Comparison of ENCODE assay signal across 8 cellular contexts in the genomic region with DNA sequence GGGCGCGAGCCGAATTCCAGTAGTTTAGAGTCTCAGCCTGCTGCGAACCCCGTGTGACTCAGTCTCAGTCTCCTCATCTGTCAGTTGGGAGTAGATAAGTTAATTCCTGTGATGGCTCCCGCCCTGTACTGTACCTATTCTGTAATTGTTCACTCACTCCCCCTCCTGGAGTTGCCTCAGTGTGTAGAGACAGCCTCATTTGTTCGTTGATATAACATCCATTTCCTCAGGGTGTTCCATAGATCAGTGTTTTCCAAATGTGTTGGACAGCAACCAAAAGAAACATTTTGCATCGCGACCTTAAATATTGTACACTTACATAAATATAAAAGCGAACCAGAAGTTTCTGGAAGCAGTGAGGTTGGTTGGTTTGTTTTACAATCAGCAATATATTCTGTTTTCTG. TPM values are rescaled to one million over a fixed set of nuclear protein-coding genes. Genes with fewer than 3 reads are reported as not detected.
DNase-seq lines count a peak whose midpoint lies in the region; ATAC-seq and TF ChIP-seq lines count a peak whose summit lies in the region.

No MANE protein-coding gene starts in this region.

- H2AFZ ChIP-seq in neural cell (ENCODE audit: low read depth, low read length): peak overlapping the region; percentile 62

- TF ChIP-seq EP300 in neural cell (conservative IDR thresholded peaks at IDR 0.05; ENCODE audit: poor library complexity, severe bottlenecking): no peak

- peak overlapping the region; percentile 68 for H3K4me2 ChIP-seq in neural cell (ENCODE audit: low read length)

- peak overlapping the region; percentile 100 for H3K27ac ChIP-seq in neural cell (ENCODE audit: low read length)

- H3F3A ChIP-seq in neural cell (ENCODE audit: insufficient read depth, low read length, poor library complexity, severe bottlenecking): no peaks in the 10 kb centered on the region

- H3K9ac ChIP-seq in neural cell (ENCODE audit: low read length): peak overlapping the region; percentile 98

- no peak for TF ChIP-seq RAD21 in neural cell (conservative IDR thresholded peaks at IDR 0.05)

- ATAC-seq in HG03108 (IDR thresholded peaks at IDR 0.05; ENCODE audit: unreplicated experiment): no peak
- ATAC-seq in GM21723 (IDR thresholded peaks at IDR 0.05; ENCODE audit: unreplicated experiment): no peak
- ATAC-seq in GM18907 (IDR thresholded peaks at IDR 0.05; ENCODE audit: unreplicated experiment): no peak

- H3K9me3 ChIP-seq in neural cell (ENCODE audit: low read length): no peaks in the 10 kb centered on the region

- no peaks in the 10 kb centered on the region for H4K20me1 ChIP-seq in neural cell (ENCODE audit: insufficient read depth)

- peak overlapping the region; percentile 98 for H3K4me3 ChIP-seq in GM12875 (ENCODE audit: low read depth, low read length)
- peak overlapping the region; percentile 77 for H3K4me3 ChIP-seq in neural cell (ENCODE audit: low read length)

- no peaks in the 10 kb centered on the region for H3K27me3 ChIP-seq in neural cell (ENCODE audit: insufficient read depth, low read depth, low read length)

- H3K9me2 ChIP-seq in neural cell (ENCODE audit: insufficient read depth, low read length): no peaks in the 10 kb centered on the region

- TF ChIP-seq CTCF in GM12875 (IDR thresholded peaks at IDR 0.05; ENCODE audit: borderline replicate concordance, insufficient read depth, low read depth, low read length) (no peak), neural cell (IDR thresholded peaks at IDR 0.05; ENCODE audit: poor library complexity, severe bottlenecking) (no peak)

- peaks cover 38% of the 10 kb centered on the region for H3K79me2 ChIP-seq in neural cell (replicated peaks; ENCODE audit: insufficient read depth, low read length)

- no peaks in the 10 kb centered on the region for H3K36me3 ChIP-seq in neural cell (ENCODE audit: insufficient read depth, low read length)

- DNase-seq in Kasumi-1 (lab: John Stamatoyannopoulos, UW): peak; percentile 28 to 45
- peak; percentile 77 to 86 for DNase-seq in dermis microvascular lymphatic vessel endothelial cell (ENCODE audit: low read depth in 2 of 2)
- DNase-seq in NCI-H187 (lab: John Stamatoyannopoulos, UW): no peak

TF ChIP-seq in neural cell, 6 proteins besides CTCF, POLR2A, EP300 and RAD21:
- TF ChIP-seq, protein P1, sequence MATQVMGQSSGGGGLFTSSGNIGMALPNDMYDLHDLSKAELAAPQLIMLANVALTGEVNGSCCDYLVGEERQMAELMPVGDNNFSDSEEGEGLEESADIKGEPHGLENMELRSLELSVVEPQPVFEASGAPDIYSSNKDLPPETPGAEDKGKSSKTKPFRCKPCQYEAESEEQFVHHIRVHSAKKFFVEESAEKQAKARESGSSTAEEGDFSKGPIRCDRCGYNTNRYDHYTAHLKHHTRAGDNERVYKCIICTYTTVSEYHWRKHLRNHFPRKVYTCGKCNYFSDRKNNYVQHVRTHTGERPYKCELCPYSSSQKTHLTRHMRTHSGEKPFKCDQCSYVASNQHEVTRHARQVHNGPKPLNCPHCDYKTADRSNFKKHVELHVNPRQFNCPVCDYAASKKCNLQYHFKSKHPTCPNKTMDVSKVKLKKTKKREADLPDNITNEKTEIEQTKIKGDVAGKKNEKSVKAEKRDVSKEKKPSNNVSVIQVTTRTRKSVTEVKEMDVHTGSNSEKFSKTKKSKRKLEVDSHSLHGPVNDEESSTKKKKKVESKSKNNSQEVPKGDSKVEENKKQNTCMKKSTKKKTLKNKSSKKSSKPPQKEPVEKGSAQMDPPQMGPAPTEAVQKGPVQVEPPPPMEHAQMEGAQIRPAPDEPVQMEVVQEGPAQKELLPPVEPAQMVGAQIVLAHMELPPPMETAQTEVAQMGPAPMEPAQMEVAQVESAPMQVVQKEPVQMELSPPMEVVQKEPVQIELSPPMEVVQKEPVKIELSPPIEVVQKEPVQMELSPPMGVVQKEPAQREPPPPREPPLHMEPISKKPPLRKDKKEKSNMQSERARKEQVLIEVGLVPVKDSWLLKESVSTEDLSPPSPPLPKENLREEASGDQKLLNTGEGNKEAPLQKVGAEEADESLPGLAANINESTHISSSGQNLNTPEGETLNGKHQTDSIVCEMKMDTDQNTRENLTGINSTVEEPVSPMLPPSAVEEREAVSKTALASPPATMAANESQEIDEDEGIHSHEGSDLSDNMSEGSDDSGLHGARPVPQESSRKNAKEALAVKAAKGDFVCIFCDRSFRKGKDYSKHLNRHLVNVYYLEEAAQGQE (IDR thresholded peaks at IDR 0.05; ENCODE audit: borderline replicate concordance): no peak
- no peak for TF ChIP-seq TAF1 (IDR thresholded peaks at IDR 0.05; ENCODE audit: low read depth)
- TF ChIP-seq SMC3 (conservative IDR thresholded peaks at IDR 0.05; ENCODE audit: poor library complexity): no peak
- no peak for TF ChIP-seq POLR2AphosphoS5 (IDR thresholded peaks at IDR 0.05)
- no peak for TF ChIP-seq EZH2 (IDR thresholded peaks at IDR 0.05; ENCODE audit: borderline replicate concordance, insufficient read depth, low read length, poor library complexity, severe bottlenecking)
- TF ChIP-seq MXI1 (conservative IDR thresholded peaks at IDR 0.05; ENCODE audit: poor library complexity, severe bottlenecking): no peak
TF ChIP-seq in neural cell: peak in this region for 0.

RNA-seq across cellular contexts. Expression of a gene that starts 0.7 kb away (rescaled TPM):
- total RNA-seq in dermis microvascular lymphatic vessel endothelial cell: 8.6 and 11.1 TPM in 2 replicates
- polyA plus RNA-seq in neural cell: 14.3 and 14.7 TPM in 2 replicates
- polyA minus RNA-seq in neural cell: 30.7 and 41.8 TPM in 2 replicates

RNA-seq across cellular contexts. Expression of a gene that starts 26.1 kb away (rescaled TPM):
- total RNA-seq in dermis microvascular lymphatic vessel endothelial cell: 66.5 and 69.7 TPM in 2 replicates
- polyA plus RNA-seq in neural cell: 261 and 286 TPM in 2 replicates
- polyA minus RNA-seq in neural cell: 108 and 127 TPM in 2 replicates

RNA-seq across cellular contexts. Expression of a gene that starts 26.5 kb away (rescaled TPM):
- total RNA-seq in dermis microvascular lymphatic vessel endothelial cell: 33.5 and 48.3 TPM in 2 replicates
- polyA plus RNA-seq in neural cell: 90.4 and 94.9 TPM in 2 replicates
- polyA minus RNA-seq in neural cell: 49.7 and 62.3 TPM in 2 replicates

RNA-seq across cellular contexts. Expression of a gene that starts 51.0 kb away (rescaled TPM):
- total RNA-seq in dermis microvascular lymphatic vessel endothelial cell: not detected in 2 replicates
- polyA plus RNA-seq in neural cell: not detected in 2 replicates
- not detected in 2 replicates for polyA minus RNA-seq in neural cell

Comparison
In these comparisons a context has a peak if more than half of its experiments do, and no peak if none do; other contexts are left out.
1. DNase-seq: peak in Kasumi-1 (2 of 2) and dermis microvascular lymphatic vessel endothelial cell (2 of 2); none in NCI-H187 (0 of 2).